Comparison of ENCODE assay signal across 8 cellular contexts in genomic region chr5:172910828-172911627, GRCh38. TPM values are rescaled to one million over a fixed set of nuclear protein-coding genes. Genes with fewer than 3 reads are reported as not detected.
DNase-seq lines count a peak whose midpoint lies in the region; ATAC-seq and TF ChIP-seq lines count a peak whose summit lies in the region.

No MANE protein-coding gene starts in this region.

- H3K36me3 Mint-ChIP-seq in activated CD8-positive, alpha-beta T cell treated with anti-CD3 and anti-CD28 coated beads, Interleukin-2, amount 10 ng/mL, durations not matched to agents 7 days and 5 days (ENCODE audit: low read depth), result peaks cover 6% of the 10 kb centered on the region

- H3K4me3 Mint-ChIP-seq in activated CD8-positive, alpha-beta T cell treated with anti-CD3 and anti-CD28 coated beads, Interleukin-2, amount 10 ng/mL, durations not matched to agents 7 days and 5 days, result no peak overlapping the region

- no peak overlapping the region for H3K4me2 ChIP-seq in hepatocyte

- no peaks in the 10 kb centered on the region for H3K9me3 Mint-ChIP-seq in activated CD8-positive, alpha-beta T cell treated with anti-CD3 and anti-CD28 coated beads, Interleukin-2, amount 10 ng/mL, durations not matched to agents 7 days and 5 days (ENCODE audit: insufficient read depth)

- H3K4me3 ChIP-seq in hepatocyte, result no peak overlapping the region

- H3K4me1 ChIP-seq in hepatocyte (ENCODE audit: insufficient read depth), result no peaks in the 10 kb centered on the region

- no peaks in the 10 kb centered on the region for H4K20me1 ChIP-seq in hepatocyte (ENCODE audit: insufficient read depth, poor library complexity, severe bottlenecking)

- H3K36me3 ChIP-seq in hepatocyte (replicated peaks; ENCODE audit: insufficient read depth, low read depth), result no peaks in the 10 kb centered on the region

- H3K27me3 ChIP-seq in hepatocyte, result no peaks in the 10 kb centered on the region

- H3K79me2 ChIP-seq in hepatocyte, result no peaks in the 10 kb centered on the region

- peak; percentile 8 for DNase-seq in NK-92 treated with Interleukin-12 subunit alpha and Interleukin-12 subunit beta, amount 100 ng/mL, for 24 hours (lab: John Stamatoyannopoulos, UW)
- DNase-seq in NK-92 (lab: John Stamatoyannopoulos, UW; ENCODE audit: unreplicated experiment), result no peak
- peak; percentile 69 for DNase-seq in HT-29 (ENCODE audit: low spot score)
- peak; percentile 27 for DNase-seq in activated CD8-positive, alpha-beta T cell treated with anti-CD3 and anti-CD28 coated beads, Interleukin-2, amount 10 ng/mL, durations not matched to agents 7 days and 5 days
- DNase-seq in hepatocyte (ENCODE audit: low spot score), result peak; percentile 55
- peak; percentile 6 for DNase-seq in stimulated activated CD4-positive, alpha-beta T cell treated with anti-CD3 and anti-CD28 coated beads, Interleukin-4, amount 100 ng/mL, for 24 hours
- no peak for DNase-seq in NCI-H446 treated with DMSO at 0.1 percent for 48 hours (lab: John Stamatoyannopoulos, UW)
- DNase-seq in inferior parietal cortex (ENCODE audit: extremely low spot score), result no peak

- no peaks in the 10 kb centered on the region for H3K9me3 ChIP-seq in hepatocyte (ENCODE audit: low read depth)

- ATAC-seq in activated CD8-positive, alpha-beta T cell treated with anti-CD3 and anti-CD28 coated beads, Interleukin-2, amount 10 ng/mL, durations not matched to agents 7 days and 5 days, result no peak

- H3K27me3 Mint-ChIP-seq in activated CD8-positive, alpha-beta T cell treated with anti-CD3 and anti-CD28 coated beads, Interleukin-2, amount 10 ng/mL, durations not matched to agents 7 days and 5 days (ENCODE audit: low read depth), result no peaks in the 10 kb centered on the region

- no peaks in the 10 kb centered on the region for H3K9me2 ChIP-seq in hepatocyte (replicated peaks; ENCODE audit: insufficient read depth)

- H3K27ac ChIP-seq in hepatocyte, result peak overlapping the region; percentile 54

- peak; percentile 32 for TF ChIP-seq CTCF in hepatocyte (IDR thresholded peaks at IDR 0.05; ENCODE audit: poor library complexity)

- H3K4me1 Mint-ChIP-seq in activated CD8-positive, alpha-beta T cell treated with anti-CD3 and anti-CD28 coated beads, Interleukin-2, amount 10 ng/mL, durations not matched to agents 7 days and 5 days (ENCODE audit: low read depth), result no peaks in the 10 kb centered on the region

- H3K27ac Mint-ChIP-seq in activated CD8-positive, alpha-beta T cell treated with anti-CD3 and anti-CD28 coated beads, Interleukin-2, amount 10 ng/mL, durations not matched to agents 7 days and 5 days, result no peak overlapping the region

- H2AFZ ChIP-seq in hepatocyte, result no peak overlapping the region

- POLR2A ChIA-PET in activated CD8-positive, alpha-beta T cell treated with anti-CD3 and anti-CD28 coated beads, Interleukin-2, amount 10 ng/mL, durations not matched to agents 7 days and 5 days (lab: Charles Lee), result no interaction called here

- WGBS in hepatocyte (ENCODE audit: low lambda C conversion rate, missing lambda C conversion rate), result 89% methylated on average over 9 of the region's 9 CpGs

- CTCF ChIA-PET in activated CD8-positive, alpha-beta T cell treated with anti-CD3 and anti-CD28 coated beads, Interleukin-2, amount 10 ng/mL, durations not matched to agents 7 days and 5 days (lab: Charles Lee), result interaction anchor here (0.9 to 1.6 kb wide), 2 partner anchors 140 to 196 kb away, joined by 3 read pairs; partner anchors contain the start of gene DUSP1

RNA-seq across cellular contexts. Expression of gene RPL26L1, which starts 48.2 kb away (rescaled TPM):
- total RNA-seq in HT-29 (2014; rRNA removed; shearing (Covaris generic)), result 36.6 and 41.9 TPM in 2 replicates
- 10 to 100 TPM; 45.1 to 49.4 TPM for total RNA-seq in activated CD8-positive, alpha-beta T cell treated with anti-CD3 and anti-CD28 coated beads, Interleukin-2, amount 10 ng/mL, durations not matched to agents 7 days and 5 days
- 48.0 and 51.5 TPM in 2 replicates for total RNA-seq in hepatocyte
- 55.2 and 69.1 TPM in 2 replicates for polyA plus RNA-seq in hepatocyte

Comparison
In these comparisons a context has a peak if more than half of its experiments do, and no peak if none do; other contexts are left out.
1. DNase-seq: peak in NK-92 treated with Interleukin-12 subunit alpha and Interleukin-12 subunit beta, amount 100 ng/mL, for 24 hours (single experiment), HT-29 (single experiment), activated CD8-positive, alpha-beta T cell treated with anti-CD3 and anti-CD28 coated beads, Interleukin-2, amount 10 ng/mL, durations not matched to agents 7 days and 5 days (single experiment), hepatocyte (single experiment) and stimulated activated CD4-positive, alpha-beta T cell treated with anti-CD3 and anti-CD28 coated beads, Interleukin-4, amount 100 ng/mL, for 24 hours (single experiment); none in NK-92 (single experiment), NCI-H446 treated with DMSO at 0.1 percent for 48 hours (single experiment) and inferior parietal cortex (single experiment).